19 cellular contexts compared by ENCODE assay signal in the genomic region with DNA sequence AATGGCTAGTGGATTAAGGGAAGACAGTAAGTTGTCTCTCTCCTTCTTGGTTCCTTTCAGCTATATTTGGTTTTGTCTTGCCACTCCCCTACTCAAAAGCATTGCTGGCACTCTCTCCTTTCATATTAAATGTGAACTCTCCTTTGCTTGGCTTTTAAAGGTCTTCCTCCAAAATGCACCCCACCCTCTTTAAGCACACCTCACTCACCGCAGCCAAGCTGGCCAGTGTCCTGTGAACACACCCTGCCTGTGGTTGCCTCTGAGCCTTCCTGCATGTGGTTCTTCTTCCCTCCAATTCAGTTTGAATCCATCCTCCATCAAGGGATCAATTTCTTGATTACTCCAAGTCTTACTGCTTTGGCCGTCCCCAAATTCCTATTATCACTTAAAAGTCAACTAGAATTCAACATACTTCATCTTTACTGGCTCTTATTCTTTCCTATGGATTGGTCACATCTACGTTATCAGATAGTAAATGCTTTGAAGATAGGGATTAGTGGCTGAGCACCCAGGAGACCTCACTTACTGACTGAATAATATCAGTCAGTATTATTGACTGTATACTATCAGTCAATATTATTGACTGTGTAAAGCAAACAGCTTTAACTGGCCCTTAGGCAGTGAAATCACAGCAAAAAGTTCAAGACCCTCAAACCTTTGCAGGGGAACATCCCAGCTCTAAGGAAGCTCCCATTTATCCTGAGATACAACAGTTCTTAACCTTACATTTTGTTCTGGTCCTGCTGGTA. TPM values are rescaled to one million over a fixed set of nuclear protein-coding genes. Genes with fewer than 3 reads are reported as not detected.
DNase-seq lines count a peak whose midpoint lies in the region; ATAC-seq and TF ChIP-seq lines count a peak whose summit lies in the region.
"Had no signal": no experiment of that assay in that cellular context is flagged by ENCODE, and none has a peak within 500 bp of the region (broad histone marks: within the 10 kb centered on the region; RNA-seq: fewer than 3 reads in every experiment).

No MANE protein-coding gene starts in this region.

- no peaks in the 10 kb centered on the region for H3K27me3 Mint-ChIP-seq in activated CD4-positive, alpha-beta memory T cell treated with anti-CD3 and anti-CD28 coated beads, Interleukin-2, amount 10 ng/mL, durations not matched to agents 7 days and 5 days
- H3K27me3 Mint-ChIP-seq in activated CD4-positive, alpha-beta memory T cell treated with anti-CD3 and anti-CD28 coated beads for 36 hours = no peaks in the 10 kb centered on the region
- no peaks in the 10 kb centered on the region for H3K27me3 Mint-ChIP-seq in WTC11 (ENCODE audit: low read depth)
- H3K27me3 Mint-ChIP-seq in activated T-helper 2 cell treated with anti-CD3 and anti-CD28 coated beads, Interferon-gamma antibody, Interleukin-2, Interleukin-4, amounts not matched to agents 10 μg/mL and 5 μg/mL and 100 μg/mL, durations not matched to agents 14 hours and 24 hours and 36 hours (ENCODE audit: low read depth) = no peaks in the 10 kb centered on the region
- H3K27me3 Mint-ChIP-seq: stimulated activated naive CD8-positive, alpha-beta T cell treated with anti-CD3 and anti-CD28 coated beads, Interleukin-15, Interleukin-2, amounts not matched to agents 100 ng/mL and 50 ng/mL, for 24 hours had no signal

- no peaks in the 10 kb centered on the region for H3K27me3 ChIP-seq in layer of hippocampus (ENCODE audit: control insufficient read depth, insufficient read depth, low read length)
- no peaks in the 10 kb centered on the region for H3K27me3 ChIP-seq in subcutaneous abdominal adipose tissue (ENCODE audit: control insufficient read depth in 5 of 5, insufficient read depth in 4 of 5, low read length in 5 of 5)
- H3K27me3 ChIP-seq: cardiac muscle cell had no signal

- H3K36me3 ChIP-seq in subcutaneous abdominal adipose tissue (ENCODE audit: control insufficient read depth in 5 of 5, insufficient read depth in 5 of 5, low read length in 5 of 5) = peaks cover 0 to 5% (median under 1%) of the 10 kb centered on the region in 5 donors
- H3K36me3 ChIP-seq: cardiac muscle cell had no signal

- intact Hi-C loops in activated CD4-positive, alpha-beta memory T cell treated with anti-CD3 and anti-CD28 coated beads for 36 hours (cut with micrococcal nuclease) = no loop called here
- intact Hi-C loops in activated T-helper 2 cell treated with anti-CD3 and anti-CD28 coated beads, Interferon-gamma antibody, Interleukin-2, Interleukin-4, amounts not matched to agents 10 μg/mL and 5 μg/mL and 100 μg/mL, durations not matched to agents 14 hours and 24 hours and 36 hours (cut with micrococcal nuclease) = no loop called here

- H3K4me3 Mint-ChIP-seq in activated CD4-positive, alpha-beta memory T cell treated with anti-CD3 and anti-CD28 coated beads, Interleukin-2, amount 10 ng/mL, durations not matched to agents 7 days and 5 days = no peak overlapping the region
- no peak overlapping the region for H3K4me3 Mint-ChIP-seq in activated CD4-positive, alpha-beta memory T cell treated with anti-CD3 and anti-CD28 coated beads for 36 hours
- H3K4me3 Mint-ChIP-seq in WTC11 = no peak overlapping the region
- no peak overlapping the region for H3K4me3 Mint-ChIP-seq in activated T-helper 2 cell treated with anti-CD3 and anti-CD28 coated beads, Interferon-gamma antibody, Interleukin-2, Interleukin-4, amounts not matched to agents 10 μg/mL and 5 μg/mL and 100 μg/mL, durations not matched to agents 14 hours and 24 hours and 36 hours (ENCODE audit: low read depth)
- H3K4me3 Mint-ChIP-seq: activated naive CD4-positive, alpha-beta T cell treated with anti-CD3 and anti-CD28 coated beads for 36 hours; stimulated activated naive CD8-positive, alpha-beta T cell treated with anti-CD3 and anti-CD28 coated beads, Interleukin-15, Interleukin-2, amounts not matched to agents 100 ng/mL and 50 ng/mL, for 24 hours had no signal

- no peaks in the 10 kb centered on the region for H3K9me3 Mint-ChIP-seq in activated CD4-positive, alpha-beta memory T cell treated with anti-CD3 and anti-CD28 coated beads, Interleukin-2, amount 10 ng/mL, durations not matched to agents 7 days and 5 days
- H3K9me3 Mint-ChIP-seq in activated CD4-positive, alpha-beta memory T cell treated with anti-CD3 and anti-CD28 coated beads for 36 hours = no peaks in the 10 kb centered on the region
- H3K9me3 Mint-ChIP-seq in WTC11 = no peaks in the 10 kb centered on the region
- no peaks in the 10 kb centered on the region for H3K9me3 Mint-ChIP-seq in activated T-helper 2 cell treated with anti-CD3 and anti-CD28 coated beads, Interferon-gamma antibody, Interleukin-2, Interleukin-4, amounts not matched to agents 10 μg/mL and 5 μg/mL and 100 μg/mL, durations not matched to agents 14 hours and 24 hours and 36 hours
- H3K9me3 Mint-ChIP-seq: activated naive CD4-positive, alpha-beta T cell treated with anti-CD3 and anti-CD28 coated beads for 36 hours; stimulated activated naive CD8-positive, alpha-beta T cell treated with anti-CD3 and anti-CD28 coated beads, Interleukin-15, Interleukin-2, amounts not matched to agents 100 ng/mL and 50 ng/mL, for 24 hours had no signal

- H3K9me3 ChIP-seq in subcutaneous abdominal adipose tissue (ENCODE audit: control insufficient read depth in 5 of 5, low read length in 5 of 5) = no peaks in the 10 kb centered on the region

- ATAC-seq in WTC11 (no peak), GM21381 (IDR thresholded peaks at IDR 0.05; ENCODE audit: unreplicated experiment) (no peak)
- ATAC-seq: HCT116 had no signal

- H3K36me3 Mint-ChIP-seq in activated CD4-positive, alpha-beta memory T cell treated with anti-CD3 and anti-CD28 coated beads, Interleukin-2, amount 10 ng/mL, durations not matched to agents 7 days and 5 days (ENCODE audit: low read depth) = peaks cover 2% of the 10 kb centered on the region
- peaks cover 2% of the 10 kb centered on the region for H3K36me3 Mint-ChIP-seq in activated CD4-positive, alpha-beta memory T cell treated with anti-CD3 and anti-CD28 coated beads for 36 hours
- H3K36me3 Mint-ChIP-seq in WTC11 = no peaks in the 10 kb centered on the region
- no peaks in the 10 kb centered on the region for H3K36me3 Mint-ChIP-seq in activated T-helper 2 cell treated with anti-CD3 and anti-CD28 coated beads, Interferon-gamma antibody, Interleukin-2, Interleukin-4, amounts not matched to agents 10 μg/mL and 5 μg/mL and 100 μg/mL, durations not matched to agents 14 hours and 24 hours and 36 hours (ENCODE audit: low read depth)

- H3K4me3 ChIP-seq in subcutaneous abdominal adipose tissue (ENCODE audit: low read depth in 1 of 5, low read length in 5 of 5) = no peak overlapping the region
- H3K4me3 ChIP-seq: cardiac muscle cell, smooth muscle cell had no signal

- CTCF ChIA-PET in activated CD4-positive, alpha-beta memory T cell treated with anti-CD3 and anti-CD28 coated beads, Interleukin-2, amount 10 ng/mL, durations not matched to agents 7 days and 5 days (lab: Charles Lee) = interaction anchor here (0.6 to 2.1 kb wide), 6 partner anchors 11 to 807 kb away, joined by 3 to 7 read pairs (median 4); no protein-coding TSS in a partner anchor
- CTCF ChIA-PET in activated CD4-positive, alpha-beta memory T cell treated with anti-CD3 and anti-CD28 coated beads for 36 hours (lab: Charles Lee) = interaction anchor here (1.2 to 5.5 kb wide), 2 partner anchors 11 to 14 kb away, joined by 4 to 37 read pairs; no protein-coding TSS in a partner anchor
- CTCF ChIA-PET in WTC11 (lab: Charles Lee) = interaction anchor here (1.0 kb wide), 1 partner anchor 12 kb away, joined by 4 read pairs; no protein-coding TSS in a partner anchor

- peak; percentile 16 for DNase-seq in activated CD4-positive, alpha-beta memory T cell treated with anti-CD3 and anti-CD28 coated beads, Interleukin-2, amount 10 ng/mL, durations not matched to agents 7 days and 5 days
- no peak for DNase-seq in activated CD4-positive, alpha-beta memory T cell treated with anti-CD3 and anti-CD28 coated beads for 36 hours
- no peak for DNase-seq in WTC11 (ENCODE audit: low spot score)
- no peak for DNase-seq in activated T-helper 2 cell treated with anti-CD3 and anti-CD28 coated beads, Interferon-gamma antibody, Interleukin-2, Interleukin-4, amounts not matched to agents 10 μg/mL and 5 μg/mL and 100 μg/mL, durations not matched to agents 14 hours and 24 hours and 36 hours (ENCODE audit: low spot score)
- no peak for DNase-seq in activated CD4-positive, CD25-positive, alpha-beta regulatory T cell treated with anti-CD3 and anti-CD28 coated beads, Interleukin-2, amount 50 U/mL, for 72 hours
- DNase-seq: 8988T; activated naive CD4-positive, alpha-beta T cell treated with anti-CD3 and anti-CD28 coated beads for 36 hours; KBM-7; NCI-H1417 treated with DMSO at 0.1 percent for 48 hours; SIG-M5 had no signal

- H3K27ac ChIP-seq in layer of hippocampus (ENCODE audit: low read depth, low read length) (peak overlapping the region; percentile 56), subcutaneous abdominal adipose tissue (ENCODE audit: low read depth, low read length) (peak overlapping the region; percentile 88)
- H3K27ac ChIP-seq: cardiac muscle cell had no signal

- no peak overlapping the region for H3K27ac Mint-ChIP-seq in activated CD4-positive, alpha-beta memory T cell treated with anti-CD3 and anti-CD28 coated beads, Interleukin-2, amount 10 ng/mL, durations not matched to agents 7 days and 5 days
- H3K27ac Mint-ChIP-seq in activated CD4-positive, alpha-beta memory T cell treated with anti-CD3 and anti-CD28 coated beads for 36 hours = no peak overlapping the region
- H3K27ac Mint-ChIP-seq in WTC11 = peak overlapping the region; percentile 43; the same call in 1 of the 2 replicates
- H3K27ac Mint-ChIP-seq in activated T-helper 2 cell treated with anti-CD3 and anti-CD28 coated beads, Interferon-gamma antibody, Interleukin-2, Interleukin-4, amounts not matched to agents 10 μg/mL and 5 μg/mL and 100 μg/mL, durations not matched to agents 14 hours and 24 hours and 36 hours = no peak overlapping the region
- H3K27ac Mint-ChIP-seq: activated naive CD4-positive, alpha-beta T cell treated with anti-CD3 and anti-CD28 coated beads for 36 hours had no signal

- H3K4me1 ChIP-seq in subcutaneous abdominal adipose tissue (ENCODE audit: control insufficient read depth in 5 of 5, insufficient read depth in 5 of 5, low read length in 5 of 5) = peaks cover 0 to 71% (median 58%) of the 10 kb centered on the region in 5 donors

- TF ChIP-seq CTCF in WTC11 (IDR thresholded peaks at IDR 0.05) = no peak

- H3K9ac ChIP-seq in subcutaneous abdominal adipose tissue (ENCODE audit: low read length in 5 of 5) = peak overlapping the region in 4 of 5 donors; percentile 7 to 37 (median 18)

- POLR2A ChIA-PET in activated CD4-positive, alpha-beta memory T cell treated with anti-CD3 and anti-CD28 coated beads, Interleukin-2, amount 10 ng/mL, durations not matched to agents 7 days and 5 days (lab: Charles Lee) = interaction anchor here (1.5 kb wide), 1 partner anchor 11 kb away, joined by 4 read pairs; no protein-coding TSS in a partner anchor
- POLR2A ChIA-PET in activated CD4-positive, alpha-beta memory T cell treated with anti-CD3 and anti-CD28 coated beads for 36 hours (lab: Charles Lee) = no interaction called here
- POLR2A ChIA-PET in WTC11 (lab: Charles Lee) = no interaction called here

- peaks cover 10% of the 10 kb centered on the region for H3K4me1 Mint-ChIP-seq in activated CD4-positive, alpha-beta memory T cell treated with anti-CD3 and anti-CD28 coated beads, Interleukin-2, amount 10 ng/mL, durations not matched to agents 7 days and 5 days
- peaks cover 29% of the 10 kb centered on the region for H3K4me1 Mint-ChIP-seq in activated CD4-positive, alpha-beta memory T cell treated with anti-CD3 and anti-CD28 coated beads for 36 hours (ENCODE audit: low read depth)
- H3K4me1 Mint-ChIP-seq in WTC11 = peaks cover 27% of the 10 kb centered on the region
- peaks cover 2% of the 10 kb centered on the region for H3K4me1 Mint-ChIP-seq in activated T-helper 2 cell treated with anti-CD3 and anti-CD28 coated beads, Interferon-gamma antibody, Interleukin-2, Interleukin-4, amounts not matched to agents 10 μg/mL and 5 μg/mL and 100 μg/mL, durations not matched to agents 14 hours and 24 hours and 36 hours (ENCODE audit: low read depth)

RNA-seq across cellular contexts. Expression of a gene that starts 41.6 kb away (rescaled TPM):
- not detected for total RNA-seq in activated CD4-positive, alpha-beta memory T cell treated with anti-CD3 and anti-CD28 coated beads, Interleukin-2, amount 10 ng/mL, durations not matched to agents 7 days and 5 days
- total RNA-seq in activated CD4-positive, alpha-beta memory T cell treated with anti-CD3 and anti-CD28 coated beads for 36 hours = under 1 TPM in 1 of 2 experiments, not detected in 1; 0.33 TPM
- 0.44 to 0.72 TPM (median 0.50 TPM) in 3 replicates for total RNA-seq in WTC11 (2021)
- total RNA-seq in activated T-helper 2 cell treated with anti-CD3 and anti-CD28 coated beads, Interferon-gamma antibody, Interleukin-2, Interleukin-4, amounts not matched to agents 10 μg/mL and 5 μg/mL and 100 μg/mL, durations not matched to agents 14 hours and 24 hours and 36 hours = 0.09 and 0.16 TPM in 2 replicates
- total RNA-seq: endothelial cell of umbilical vein, glomerular endothelial cell, smooth muscle cell had no signal
